Comparison of ENCODE assay signal across 8 cellular contexts in the genomic region with DNA sequence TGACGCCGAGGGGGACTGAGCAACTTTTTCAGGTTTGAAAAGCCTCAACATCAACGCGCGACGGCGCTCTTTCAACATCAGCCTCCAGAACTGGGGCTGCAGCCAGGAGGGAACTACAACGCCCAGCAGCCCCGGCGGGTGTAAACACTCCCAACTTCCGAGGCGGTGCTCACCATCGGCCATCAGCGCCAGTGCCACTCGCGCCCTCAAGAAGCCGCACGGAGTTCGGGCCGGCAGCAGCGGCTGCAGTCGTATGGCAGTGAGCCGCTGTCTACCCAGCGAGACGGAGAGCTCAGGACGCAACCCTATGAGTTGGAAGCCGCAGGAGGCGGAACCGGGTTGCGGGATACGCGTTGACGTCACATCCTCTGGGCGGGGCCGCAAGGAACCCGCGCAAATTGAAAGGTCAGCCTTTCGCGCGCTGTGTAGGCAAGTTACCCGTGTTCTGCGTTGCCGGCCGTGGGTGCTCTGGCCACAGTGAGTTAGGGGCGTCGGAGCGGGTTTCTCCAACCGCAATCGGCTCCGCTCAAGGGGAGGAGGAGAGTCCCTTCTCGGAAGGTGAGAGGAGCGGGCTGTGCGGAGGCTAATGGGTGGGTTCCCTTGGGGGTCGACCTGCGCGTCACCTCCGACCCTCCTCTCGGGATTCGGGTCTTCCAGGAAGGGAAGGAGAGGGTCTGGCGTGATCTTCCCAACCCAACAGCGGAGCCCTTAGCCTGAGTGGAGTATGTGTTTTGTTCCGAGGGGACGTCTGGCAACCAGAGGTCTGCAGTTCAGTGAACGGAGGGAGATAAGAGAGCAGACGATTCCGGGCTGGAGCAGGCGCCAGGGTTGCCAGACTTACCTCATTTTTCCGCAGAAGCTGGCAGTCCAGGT. TPM values are rescaled to one million over a fixed set of nuclear protein-coding genes. Genes with fewer than 3 reads are reported as not detected.
DNase-seq lines count a peak whose midpoint lies in the region; ATAC-seq and TF ChIP-seq lines count a peak whose summit lies in the region.

EXO1 (plus strand) TSS at position 409 of the 873 bp plus-strand sequence. CDS start 2,222 bp downstream, outside the sequence.

- peaks cover 6 to 15% (median 14%) of the 10 kb centered on the region in 3 donors for H3K4me1 Mint-ChIP-seq in IgD-negative memory B cell

- DNase-seq in DMS53 (lab: John Stamatoyannopoulos, UW), result peak; percentile 97
- peak; percentile 97 for DNase-seq in PC-3
- DNase-seq in activated T-cell treated with anti-CD3 and anti-CD28 coated beads for 48 hours (ENCODE audit: low read depth), result peak; percentile 84
- peak; percentile 95 to 96 for DNase-seq in erythroblast (lab: John Stamatoyannopoulos, UW)
- peak; percentile 69 to 75 for DNase-seq in stimulated activated CD8-positive, alpha-beta memory T cell treated with anti-CD3 and anti-CD28 coated beads, Interleukin-7, amount 100 ng/mL, for 1 hour (ENCODE audit: low read depth in 2 of 2)

- no peaks in the 10 kb centered on the region for H3K36me3 Mint-ChIP-seq in IgD-negative memory B cell

- peak within 1 kb of the TSS; percentile 95 for H2AFZ ChIP-seq in PC-3 (ENCODE audit: low read length)

- peaks cover 16% of the 10 kb centered on the region for H3K36me3 ChIP-seq in PC-3 (ENCODE audit: low read depth, low read length)
- no peaks in the 10 kb centered on the region for H3K36me3 ChIP-seq in mucosa of stomach (ENCODE audit: control insufficient read depth, insufficient read depth, low read length)

- peak within 1 kb of the TSS; percentile 96 to 99 (median 98) for H3K4me3 Mint-ChIP-seq in IgD-negative memory B cell

- H3K4me1 ChIP-seq in PC-3 (ENCODE audit: insufficient read depth, low read length) (peaks cover 18% of the 10 kb centered on the region), mucosa of stomach (ENCODE audit: control insufficient read depth, insufficient read depth, low read length) (peaks cover 5% of the 10 kb centered on the region)

- peak; percentile 66 for TF ChIP-seq CTCF in PC-3 (conservative IDR thresholded peaks at IDR 0.05; ENCODE audit: low read depth, low read length)

- POLR2A ChIA-PET in PC-3 (lab: Charles Lee; ENCODE audit: unreplicated experiment), result interaction anchor here (0.6 kb wide), 1 partner anchor 190 kb away, joined by 12 read pairs; no protein-coding TSS in a partner anchor

- H3K9me3 Mint-ChIP-seq in IgD-negative memory B cell, result no peaks in the 10 kb centered on the region

- H4K20me1 ChIP-seq in PC-3 (ENCODE audit: low read length), result 0 out of 2 replicates have a peak, but pooled peaks cover 3% of the 10 kb centered on the region

- no peaks in the 10 kb centered on the region for H3K27me3 Mint-ChIP-seq in IgD-negative memory B cell

- H3K9ac ChIP-seq in PC-3 (ENCODE audit: low read length), result peak within 1 kb of the TSS; percentile 91
- H3K9ac ChIP-seq in mucosa of stomach (ENCODE audit: low read length), result peak within 1 kb of the TSS; percentile 68

- no peaks in the 10 kb centered on the region for H3F3A ChIP-seq in PC-3 (ENCODE audit: low read length, unreplicated experiment)

- CTCF ChIA-PET in PC-3 (lab: Charles Lee), result interaction anchor here (0.6 to 1.2 kb wide), 3 partner anchors 34 to 237 kb away, joined by 3 to 4 read pairs (median 3); no protein-coding TSS in a partner anchor

- H3K27ac Mint-ChIP-seq in IgD-negative memory B cell, result peak within 1 kb of the TSS; percentile 94 to 99 (median 96)

- H3K4me3 ChIP-seq in PC-3 (ENCODE audit: low read length), result peak within 1 kb of the TSS; percentile 84
- peak within 1 kb of the TSS; percentile 83 for H3K4me3 ChIP-seq in mucosa of stomach (ENCODE audit: low read length)

- no peaks in the 10 kb centered on the region for H3K9me2 ChIP-seq in PC-3 (replicated peaks; ENCODE audit: low read length)

- peak; percentile 93 for ATAC-seq in GM21529 (IDR thresholded peaks at IDR 0.05; ENCODE audit: unreplicated experiment)
- peak; percentile 90 for ATAC-seq in PC-3

- BruUV-seq in PC-3 (replicated peaks; lab: Mats Ljungman, UMichigan), result TSS peak; percentile 75

- peak; percentile 91 for TF ChIP-seq POLR2A in erythroblast (IDR thresholded peaks at IDR 0.05; ENCODE audit: low read length)

- peak within 1 kb of the TSS; percentile 89 for H3K4me2 ChIP-seq in PC-3 (ENCODE audit: low read length)

- H3K27me3 ChIP-seq in PC-3 (ENCODE audit: low read length) (no peaks in the 10 kb centered on the region), mucosa of stomach (ENCODE audit: control insufficient read depth, insufficient read depth, low read length) (no peaks in the 10 kb centered on the region)

- peak within 1 kb of the TSS; percentile 89 for H3K27ac ChIP-seq in PC-3 (ENCODE audit: low read length)

- H3K9me3 ChIP-seq in PC-3 (ENCODE audit: low read length), result no peaks in the 10 kb centered on the region
- no peaks in the 10 kb centered on the region for H3K9me3 ChIP-seq in mucosa of stomach (ENCODE audit: control insufficient read depth, low read length)

- H3K79me2 ChIP-seq in PC-3 (ENCODE audit: low read length), result peaks cover 26% of the 10 kb centered on the region

- intact Hi-C loops in PC-3 (cut with micrococcal nuclease), result loop anchor here (5.0 kb wide), 1 partner anchor 139 kb away; no protein-coding TSS in a partner anchor

RNA-seq across cellular contexts. Expression of gene EXO1, which starts in this region (rescaled TPM):
- 0.29 TPM for polyA plus RNA-seq in IgD-negative memory B cell
- total RNA-seq in PC-3 (2014; rRNA removed), result 41.3 and 53.6 TPM in 2 replicates

Comparison
In these comparisons a context has a peak if more than half of its experiments do, and no peak if none do; other contexts are left out.
1. Peak in every context shown above with its lines: DNase-seq, ATAC-seq, H3K4me3 ChIP-seq and H3K27ac ChIP-seq.